1 cellular context compared by ENCODE assay signal in the genomic region with DNA sequence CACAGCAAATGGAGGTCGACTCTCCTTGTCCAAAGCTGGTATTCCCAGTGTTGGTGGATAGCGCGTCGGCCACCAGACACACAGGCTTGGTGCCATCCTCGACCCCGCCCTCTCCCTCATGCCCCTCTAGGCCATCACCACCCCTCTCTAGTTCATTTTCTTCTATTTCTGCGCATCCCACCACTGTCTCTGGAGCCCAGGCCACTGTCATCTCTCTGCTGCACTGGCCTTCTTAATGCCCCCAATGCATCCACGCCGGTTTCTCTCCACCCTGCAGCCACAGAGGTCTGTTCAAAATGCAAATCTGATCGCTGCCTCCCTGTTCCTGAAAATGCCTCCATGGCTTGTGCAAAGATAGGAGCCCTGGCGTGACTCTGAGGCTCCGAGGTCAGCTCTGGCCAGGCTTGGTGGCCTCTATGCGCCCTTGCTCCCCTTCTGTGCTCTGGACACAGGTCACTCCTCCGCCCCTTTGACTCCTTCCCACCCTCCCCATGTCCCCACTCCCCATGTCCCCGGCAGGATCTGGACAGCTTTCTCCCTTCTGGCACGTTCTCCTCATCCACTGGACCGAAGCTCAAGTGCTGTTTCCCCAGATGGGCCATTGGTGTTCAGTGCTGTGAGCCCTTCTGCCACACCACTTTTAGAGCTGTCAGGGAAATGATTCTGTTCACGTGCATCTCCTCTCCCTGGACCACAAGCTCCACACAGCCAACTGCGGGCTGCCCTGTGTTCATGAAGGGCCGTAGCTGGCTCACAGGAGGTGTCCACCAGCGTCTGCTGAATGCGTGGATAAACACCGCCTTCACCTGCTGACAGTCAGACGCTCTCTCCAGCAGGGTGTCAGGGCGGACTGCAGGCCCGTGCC.
TF ChIP-seq lines count a peak whose summit lies in the region.

No MANE protein-coding gene starts in this region.

TF ChIP-seq in GM23338, 12 proteins besides CTCF, POLR2A, EP300 and RAD21:
- TF ChIP-seq ZNF114 (CRISPR knock-in tag; IDR thresholded peaks at IDR 0.05) (no peak), POLR2AphosphoS5 (IDR thresholded peaks at IDR 0.05; ENCODE audit: low read depth) (no peak), NANOG (IDR thresholded peaks at IDR 0.05; ENCODE audit: borderline replicate concordance) (no peak), STAT1 (IDR thresholded peaks at IDR 0.05; ENCODE audit: unreplicated experiment) (no peak), CREB1 (CRISPR knock-in tag; IDR thresholded peaks at IDR 0.05; ENCODE audit: low read depth) (no peak), EZH2phosphoT487 (IDR thresholded peaks at IDR 0.05; ENCODE audit: unreplicated experiment) (no peak), EZH2 (IDR thresholded peaks at IDR 0.05; ENCODE audit: low read depth, unreplicated experiment) (no peak), JUNB (IDR thresholded peaks at IDR 0.05; ENCODE audit: unreplicated experiment) (no peak)
- TF ChIP-seq, protein P1, sequence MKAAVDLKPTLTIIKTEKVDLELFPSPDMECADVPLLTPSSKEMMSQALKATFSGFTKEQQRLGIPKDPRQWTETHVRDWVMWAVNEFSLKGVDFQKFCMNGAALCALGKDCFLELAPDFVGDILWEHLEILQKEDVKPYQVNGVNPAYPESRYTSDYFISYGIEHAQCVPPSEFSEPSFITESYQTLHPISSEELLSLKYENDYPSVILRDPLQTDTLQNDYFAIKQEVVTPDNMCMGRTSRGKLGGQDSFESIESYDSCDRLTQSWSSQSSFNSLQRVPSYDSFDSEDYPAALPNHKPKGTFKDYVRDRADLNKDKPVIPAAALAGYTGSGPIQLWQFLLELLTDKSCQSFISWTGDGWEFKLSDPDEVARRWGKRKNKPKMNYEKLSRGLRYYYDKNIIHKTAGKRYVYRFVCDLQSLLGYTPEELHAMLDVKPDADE (IDR thresholded peaks at IDR 0.05), result no peak
- TF ChIP-seq, protein P2, sequence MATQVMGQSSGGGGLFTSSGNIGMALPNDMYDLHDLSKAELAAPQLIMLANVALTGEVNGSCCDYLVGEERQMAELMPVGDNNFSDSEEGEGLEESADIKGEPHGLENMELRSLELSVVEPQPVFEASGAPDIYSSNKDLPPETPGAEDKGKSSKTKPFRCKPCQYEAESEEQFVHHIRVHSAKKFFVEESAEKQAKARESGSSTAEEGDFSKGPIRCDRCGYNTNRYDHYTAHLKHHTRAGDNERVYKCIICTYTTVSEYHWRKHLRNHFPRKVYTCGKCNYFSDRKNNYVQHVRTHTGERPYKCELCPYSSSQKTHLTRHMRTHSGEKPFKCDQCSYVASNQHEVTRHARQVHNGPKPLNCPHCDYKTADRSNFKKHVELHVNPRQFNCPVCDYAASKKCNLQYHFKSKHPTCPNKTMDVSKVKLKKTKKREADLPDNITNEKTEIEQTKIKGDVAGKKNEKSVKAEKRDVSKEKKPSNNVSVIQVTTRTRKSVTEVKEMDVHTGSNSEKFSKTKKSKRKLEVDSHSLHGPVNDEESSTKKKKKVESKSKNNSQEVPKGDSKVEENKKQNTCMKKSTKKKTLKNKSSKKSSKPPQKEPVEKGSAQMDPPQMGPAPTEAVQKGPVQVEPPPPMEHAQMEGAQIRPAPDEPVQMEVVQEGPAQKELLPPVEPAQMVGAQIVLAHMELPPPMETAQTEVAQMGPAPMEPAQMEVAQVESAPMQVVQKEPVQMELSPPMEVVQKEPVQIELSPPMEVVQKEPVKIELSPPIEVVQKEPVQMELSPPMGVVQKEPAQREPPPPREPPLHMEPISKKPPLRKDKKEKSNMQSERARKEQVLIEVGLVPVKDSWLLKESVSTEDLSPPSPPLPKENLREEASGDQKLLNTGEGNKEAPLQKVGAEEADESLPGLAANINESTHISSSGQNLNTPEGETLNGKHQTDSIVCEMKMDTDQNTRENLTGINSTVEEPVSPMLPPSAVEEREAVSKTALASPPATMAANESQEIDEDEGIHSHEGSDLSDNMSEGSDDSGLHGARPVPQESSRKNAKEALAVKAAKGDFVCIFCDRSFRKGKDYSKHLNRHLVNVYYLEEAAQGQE (IDR thresholded peaks at IDR 0.05; ENCODE audit: unreplicated experiment), result no peak
- TF ChIP-seq, protein P3, sequence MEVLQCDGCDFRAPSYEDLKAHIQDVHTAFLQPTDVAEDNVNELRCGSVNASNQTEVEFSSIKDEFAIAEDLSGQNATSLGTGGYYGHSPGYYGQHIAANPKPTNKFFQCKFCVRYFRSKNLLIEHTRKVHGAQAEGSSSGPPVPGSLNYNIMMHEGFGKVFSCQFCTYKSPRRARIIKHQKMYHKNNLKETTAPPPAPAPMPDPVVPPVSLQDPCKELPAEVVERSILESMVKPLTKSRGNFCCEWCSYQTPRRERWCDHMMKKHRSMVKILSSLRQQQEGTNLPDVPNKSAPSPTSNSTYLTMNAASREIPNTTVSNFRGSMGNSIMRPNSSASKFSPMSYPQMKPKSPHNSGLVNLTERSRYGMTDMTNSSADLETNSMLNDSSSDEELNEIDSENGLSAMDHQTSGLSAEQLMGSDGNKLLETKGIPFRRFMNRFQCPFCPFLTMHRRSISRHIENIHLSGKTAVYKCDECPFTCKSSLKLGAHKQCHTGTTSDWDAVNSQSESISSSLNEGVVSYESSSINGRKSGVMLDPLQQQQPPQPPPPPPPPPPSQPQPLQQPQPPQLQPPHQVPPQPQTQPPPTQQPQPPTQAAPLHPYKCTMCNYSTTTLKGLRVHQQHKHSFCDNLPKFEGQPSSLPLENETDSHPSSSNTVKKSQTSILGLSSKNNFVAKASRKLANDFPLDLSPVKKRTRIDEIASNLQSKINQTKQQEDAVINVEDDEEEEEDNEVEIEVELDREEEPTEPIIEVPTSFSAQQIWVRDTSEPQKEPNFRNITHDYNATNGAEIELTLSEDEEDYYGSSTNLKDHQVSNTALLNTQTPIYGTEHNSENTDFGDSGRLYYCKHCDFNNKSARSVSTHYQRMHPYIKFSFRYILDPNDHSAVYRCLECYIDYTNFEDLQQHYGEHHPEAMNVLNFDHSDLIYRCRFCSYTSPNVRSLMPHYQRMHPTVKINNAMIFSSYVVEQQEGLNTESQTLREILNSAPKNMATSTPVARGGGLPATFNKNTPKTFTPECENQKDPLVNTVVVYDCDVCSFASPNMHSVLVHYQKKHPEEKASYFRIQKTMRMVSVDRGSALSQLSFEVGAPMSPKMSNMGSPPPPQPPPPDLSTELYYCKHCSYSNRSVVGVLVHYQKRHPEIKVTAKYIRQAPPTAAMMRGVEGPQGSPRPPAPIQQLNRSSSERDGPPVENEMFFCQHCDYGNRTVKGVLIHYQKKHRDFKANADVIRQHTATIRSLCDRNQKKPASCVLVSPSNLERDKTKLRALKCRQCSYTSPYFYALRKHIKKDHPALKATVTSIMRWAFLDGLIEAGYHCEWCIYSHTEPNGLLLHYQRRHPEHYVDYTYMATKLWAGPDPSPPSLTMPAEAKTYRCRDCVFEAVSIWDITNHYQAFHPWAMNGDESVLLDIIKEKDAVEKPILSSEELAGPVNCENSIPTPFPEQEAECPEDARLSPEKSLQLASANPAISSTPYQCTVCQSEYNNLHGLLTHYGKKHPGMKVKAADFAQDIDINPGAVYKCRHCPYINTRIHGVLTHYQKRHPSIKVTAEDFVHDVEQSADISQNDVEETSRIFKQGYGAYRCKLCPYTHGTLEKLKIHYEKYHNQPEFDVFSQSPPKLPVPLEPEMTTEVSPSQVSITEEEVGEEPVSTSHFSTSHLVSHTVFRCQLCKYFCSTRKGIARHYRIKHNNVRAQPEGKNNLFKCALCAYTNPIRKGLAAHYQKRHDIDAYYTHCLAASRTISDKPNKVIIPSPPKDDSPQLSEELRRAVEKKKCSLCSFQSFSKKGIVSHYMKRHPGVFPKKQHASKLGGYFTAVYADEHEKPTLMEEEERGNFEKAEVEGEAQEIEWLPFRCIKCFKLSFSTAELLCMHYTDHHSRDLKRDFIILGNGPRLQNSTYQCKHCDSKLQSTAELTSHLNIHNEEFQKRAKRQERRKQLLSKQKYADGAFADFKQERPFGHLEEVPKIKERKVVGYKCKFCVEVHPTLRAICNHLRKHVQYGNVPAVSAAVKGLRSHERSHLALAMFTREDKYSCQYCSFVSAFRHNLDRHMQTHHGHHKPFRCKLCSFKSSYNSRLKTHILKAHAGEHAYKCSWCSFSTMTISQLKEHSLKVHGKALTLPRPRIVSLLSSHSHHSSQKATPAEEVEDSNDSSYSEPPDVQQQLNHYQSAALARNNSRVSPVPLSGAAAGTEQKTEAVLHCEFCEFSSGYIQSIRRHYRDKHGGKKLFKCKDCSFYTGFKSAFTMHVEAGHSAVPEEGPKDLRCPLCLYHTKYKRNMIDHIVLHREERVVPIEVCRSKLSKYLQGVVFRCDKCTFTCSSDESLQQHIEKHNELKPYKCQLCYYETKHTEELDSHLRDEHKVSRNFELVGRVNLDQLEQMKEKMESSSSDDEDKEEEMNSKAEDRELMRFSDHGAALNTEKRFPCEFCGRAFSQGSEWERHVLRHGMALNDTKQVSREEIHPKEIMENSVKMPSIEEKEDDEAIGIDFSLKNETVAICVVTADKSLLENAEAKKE (CRISPR knock-in tag; IDR thresholded peaks at IDR 0.05), result no peak
